14 cellular contexts compared by ENCODE assay signal in genomic region chr12:121522962-121523361, GRCh38. TPM values are rescaled to one million over a fixed set of nuclear protein-coding genes. Genes with fewer than 3 reads are reported as not detected.
DNase-seq lines count a peak whose midpoint lies in the region; ATAC-seq, FAIRE-seq and TF ChIP-seq lines count a peak whose summit lies in the region.
"Had no signal": no experiment of that assay in that cellular context is flagged by ENCODE, and none has a peak within 500 bp of the region (broad histone marks: within the 10 kb centered on the region; RNA-seq: fewer than 3 reads in every experiment).

No MANE protein-coding gene starts in this region.

- H2AFZ ChIP-seq in H9 (ENCODE audit: low read length), result no peak overlapping the region
- no peak overlapping the region for H2AFZ ChIP-seq in K562 (ENCODE audit: low read depth, low read length)

- peaks cover 15% of the 10 kb centered on the region for H3K36me3 ChIP-seq in left ventricle myocardium inferior
- H3K36me3 ChIP-seq in K562 (ENCODE audit: control insufficient read depth, insufficient read depth, low read length), result no peaks in the 10 kb centered on the region
- H3K36me3 ChIP-seq in tibial nerve, result peaks cover 0 to 26% (median 0%) of the 10 kb centered on the region in 3 donors
- H3K36me3 ChIP-seq in esophagus muscularis mucosa, result peaks cover 0 to 32% (median 19%) of the 10 kb centered on the region in 4 donors
- H3K36me3 ChIP-seq: Peyer's patch had no signal

- H3K4me3 ChIP-seq in left ventricle myocardium inferior (no peak overlapping the region), K562 (no peak overlapping the region), tibial nerve (no peak overlapping the region), esophagus muscularis mucosa (no peak overlapping the region)
- H3K4me3 ChIP-seq: body of pancreas had no signal

- H4K5ac ChIP-seq in H9 (ENCODE audit: insufficient read length, low read depth, low read length), result no peak overlapping the region

- peaks cover 22 to 70% (median 43%) of the 10 kb centered on the region in 3 experiments; a peak in 6 of 7 replicates for H3K36me3 Mint-ChIP-seq in H9 (ENCODE audit: insufficient read depth in 1 of 3, low read depth in 3 of 3)

- H3K79me2 ChIP-seq in H9 (ENCODE audit: insufficient read depth, low read length) (no peaks in the 10 kb centered on the region; the same call in 1 of the 2 replicates), K562 (ENCODE audit: control insufficient read depth, insufficient read depth, low read length) (no peaks in the 10 kb centered on the region)

- H3K14ac ChIP-seq in H9 (ENCODE audit: insufficient read depth, low read length), result no peak overlapping the region

- H3K4me2 ChIP-seq in H9 (ENCODE audit: insufficient read depth, insufficient read length, low read length), result no peak overlapping the region
- no peak overlapping the region for H3K4me2 ChIP-seq in K562 (ENCODE audit: insufficient read depth, low read length)

- in situ Hi-C loops in K562 (cut with MboI), result no loop called here

- H3K4ac ChIP-seq in H9 (ENCODE audit: low read depth, low read length), result no peak overlapping the region

- H2BK5ac ChIP-seq in H9 (ENCODE audit: insufficient read length, low read length), result no peak overlapping the region

- H3K9ac ChIP-seq in H9 (ENCODE audit: extremely low read depth, insufficient read length, low read length) (no peak overlapping the region), K562 (ENCODE audit: insufficient read depth in 1 of 2, low read depth in 2 of 2, low read length in 2 of 2) (peak overlapping the region in 1 of 2 experiments; percentile 19; a peak in 1 of 4 replicates)

- H3K79me1 ChIP-seq in H9 (ENCODE audit: insufficient read depth, low read depth, low read length, poor library complexity, severe bottlenecking), result peaks cover 4% of the 10 kb centered on the region

- H3K4me3 Mint-ChIP-seq in H9, result no peak overlapping the region
- H3K4me3 Mint-ChIP-seq: type B pancreatic cell had no signal

- H3K9me1 ChIP-seq in K562 (ENCODE audit: control insufficient read depth, insufficient read depth, low read length), result no peaks in the 10 kb centered on the region

- no peaks in the 10 kb centered on the region for H3K27me3 ChIP-seq in left ventricle myocardium inferior (ENCODE audit: low read depth)
- H3K27me3 ChIP-seq in H9 (ENCODE audit: insufficient read depth, low read length), result no peaks in the 10 kb centered on the region
- no peaks in the 10 kb centered on the region for H3K27me3 ChIP-seq in K562 (ENCODE audit: control insufficient read depth in 2 of 2, insufficient read depth in 2 of 2, low read length in 2 of 2)
- H3K27me3 ChIP-seq in tibial nerve, result no peaks in the 10 kb centered on the region
- H3K27me3 ChIP-seq in esophagus muscularis mucosa, result no peaks in the 10 kb centered on the region
- H3K27me3 ChIP-seq: body of pancreas, Peyer's patch had no signal

- TF ChIP-seq RAD21 in K562 (CRISPR knock-in tag; conservative IDR thresholded peaks at IDR 0.05 in 1 of 2, IDR thresholded peaks at IDR 0.05 in 1 of 2), result no peak

- H3K4me1 ChIP-seq in left ventricle myocardium inferior, result peaks cover 14% of the 10 kb centered on the region
- H3K4me1 ChIP-seq in H9 (ENCODE audit: insufficient read depth, low read length), result no peaks in the 10 kb centered on the region
- peaks cover 0 to 35% of the 10 kb centered on the region in 2 experiments; a peak in 3 of 5 replicates for H3K4me1 ChIP-seq in K562 (replicated peaks in 1 of 2; ENCODE audit: control insufficient read depth in 2 of 2, insufficient read depth in 2 of 2, low read length in 2 of 2)
- H3K4me1 ChIP-seq in tibial nerve, result peaks cover 0 to 29% (median 8%) of the 10 kb centered on the region in 4 donors
- H3K4me1 ChIP-seq in esophagus muscularis mucosa, result peaks cover 5 to 24% (median 15%) of the 10 kb centered on the region in 4 donors
- H3K4me1 ChIP-seq: body of pancreas had no signal

- peak overlapping the region; percentile 40 to 91 (median 77); a peak in 5 of 7 replicates for H3K27ac Mint-ChIP-seq in H9
- H3K27ac Mint-ChIP-seq: type B pancreatic cell had no signal

- H3K27me3 Mint-ChIP-seq in H9 (ENCODE audit: low read depth), result no peaks in the 10 kb centered on the region
- H3K27me3 Mint-ChIP-seq: type B pancreatic cell had no signal

- peak; percentile 9 for ATAC-seq in Right ventricle myocardium superior (ENCODE audit: poor library complexity)
- ATAC-seq in K562, result no peak

- no peak overlapping the region for H3K18ac ChIP-seq in H9 (ENCODE audit: insufficient read length, low read depth, low read length)

- POLR2A ChIA-PET in K562 (lab: Yijun Ruan, JAX), result interaction anchor here (1.2 kb wide), 1 partner anchor 10 kb away, joined by 3 read pairs; no protein-coding TSS in a partner anchor

- no peak overlapping the region for H3K56ac ChIP-seq in H9 (ENCODE audit: insufficient read length, low read depth, low read length)

- H3K23me2 ChIP-seq in H9 (ENCODE audit: insufficient read length, low read depth, low read length, poor library complexity, severe bottlenecking), result no peaks in the 10 kb centered on the region

- intact Hi-C loops in Right ventricle myocardium superior (cut with DNase I) (no loop called here), left ventricle myocardium inferior (cut with micrococcal nuclease) (no loop called here), K562 (cut with micrococcal nuclease) (no loop called here), esophagus muscularis mucosa (cut with DNase I) (no loop called here)

- H3K27ac ChIP-seq in left ventricle myocardium inferior (replicated peaks) (no peak overlapping the region), H9 (ENCODE audit: insufficient read length, low read depth, low read length) (no peak overlapping the region), K562 (ENCODE audit: extremely low read depth, low read depth, low read length) (no peak overlapping the region), substantia nigra (ENCODE audit: low read depth, low read length, poor library complexity, severe bottlenecking) (peak overlapping the region; percentile 84), tibial nerve (peak overlapping the region in 1 of 4 donors; percentile 70), esophagus muscularis mucosa (replicated peaks in 1 of 4) (no peak overlapping the region)
- H3K27ac ChIP-seq: body of pancreas, HL-60 had no signal

- H4K20me1 ChIP-seq in H9 (ENCODE audit: control insufficient read depth, insufficient read depth, insufficient read length) (no peaks in the 10 kb centered on the region), K562 (replicated peaks; ENCODE audit: control insufficient read depth, insufficient read depth, low read length) (0 out of 2 replicates have a peak, but pooled peaks cover 4% of the 10 kb centered on the region)

- TF ChIP-seq POLR2A in K562 (conservative IDR thresholded peaks at IDR 0.05), result no peak
- no peak for TF ChIP-seq POLR2A in tibial nerve (IDR thresholded peaks at IDR 0.05)
- no peak for TF ChIP-seq POLR2A in esophagus muscularis mucosa (IDR thresholded peaks at IDR 0.05; ENCODE audit: low read depth)

- peaks cover 6 to 30% of the 10 kb centered on the region in 2 experiments for H3K4me1 Mint-ChIP-seq in H9

- no peak overlapping the region for H4K8ac ChIP-seq in H9 (replicated peaks; ENCODE audit: insufficient read length, low read depth, low read length)

- no peak overlapping the region for H3K23ac ChIP-seq in H9 (ENCODE audit: insufficient read length, low read depth, low read length)

- no peaks in the 10 kb centered on the region for H3K9me3 ChIP-seq in left ventricle myocardium inferior (replicated peaks)
- no peaks in the 10 kb centered on the region for H3K9me3 ChIP-seq in H9 (ENCODE audit: control insufficient read depth, low read depth, low read length)
- H3K9me3 ChIP-seq in K562 (replicated peaks; ENCODE audit: control insufficient read depth, insufficient read depth, low read depth, low read length), result no peaks in the 10 kb centered on the region
- H3K9me3 ChIP-seq in tibial nerve, result no peaks in the 10 kb centered on the region
- no peaks in the 10 kb centered on the region for H3K9me3 ChIP-seq in esophagus muscularis mucosa
- H3K9me3 ChIP-seq: body of pancreas, Peyer's patch had no signal

- WGBS in H9 (ENCODE audit: extremely low coverage, insufficient read length, low lambda C conversion rate), result no CpG with 5 or more reads among the region's 11 CpGs
- WGBS in K562 (ENCODE audit: insufficient coverage, low coverage, missing lambda C conversion rate), result 48% methylated on average over 10 of the region's 11 CpGs
- 60 to 67% methylated on average over 11 of the region's 11 CpGs for WGBS in tibial nerve, 2 donors
- 85% methylated on average over 11 of the region's 11 CpGs for WGBS in esophagus muscularis mucosa

- H4K91ac ChIP-seq in H9 (ENCODE audit: insufficient read length, low read depth, low read length), result no peak overlapping the region

- no peak overlapping the region for H2BK20ac ChIP-seq in H9 (ENCODE audit: low read depth, low read length, poor library complexity, severe bottlenecking)

- CTCF ChIA-PET in K562 (lab: Yijun Ruan, JAX; ENCODE audit: low intra/inter-chr PET ratio), result no interaction called here

- BruUV-seq in K562 (replicated peaks; lab: Mats Ljungman, UMichigan), result no TSS peak

- TF ChIP-seq CTCF in left ventricle myocardium inferior (IDR thresholded peaks at IDR 0.05; ENCODE audit: borderline replicate concordance) (no peak), H9 (conservative IDR thresholded peaks at IDR 0.05) (no peak), K562 (IDR thresholded peaks at IDR 0.05 in 2 of 3, conservative IDR thresholded peaks at IDR 0.05 in 1 of 3; ENCODE audit: insufficient read depth in 2 of 3, low read depth in 1 of 3, low read length in 3 of 3) (no peak), tibial nerve (IDR thresholded peaks at IDR 0.05) (no peak), esophagus muscularis mucosa (IDR thresholded peaks at IDR 0.05) (no peak)

- DNase-seq in Right ventricle myocardium superior (peak; percentile 43), left ventricle myocardium inferior (no peak), H9 (no peak), K562 (ENCODE audit: extremely low read depth in 1 of 4, low spot score in 3 of 4) (no peak), substantia nigra (lab: John Stamatoyannopoulos, UW) (peak in 10 of 49 donors; percentile 4 to 53 (median 14)), NCI-H1092 treated with DMSO at 0.1 percent for 48 hours (lab: John Stamatoyannopoulos, UW) (no peak), tibial nerve (ENCODE audit: low spot score in 2 of 2) (no peak), esophagus muscularis mucosa (ENCODE audit: extremely low spot score) (no peak)
- DNase-seq: body of pancreas, left cardiac atrium had no signal

- H3T11ph ChIP-seq in H9 (ENCODE audit: low read length), result no peak overlapping the region

- no peak overlapping the region for H2BK12ac ChIP-seq in H9 (ENCODE audit: insufficient read length, low read depth, low read length)

- no peak for TF ChIP-seq EP300 in K562 (IDR thresholded peaks at IDR 0.05; ENCODE audit: low read length)
- TF ChIP-seq EP300 in tibial nerve (IDR thresholded peaks at IDR 0.05), result no peak
- no peak for TF ChIP-seq EP300 in esophagus muscularis mucosa (IDR thresholded peaks at IDR 0.05)

- H2BK15ac ChIP-seq in H9 (ENCODE audit: low read depth, low read length), result no peak overlapping the region

- no peak overlapping the region for H2AK5ac ChIP-seq in H9 (ENCODE audit: insufficient read length, low read length)

- H3K9me3 Mint-ChIP-seq in H9, result no peaks in the 10 kb centered on the region
- H3K9me3 Mint-ChIP-seq: type B pancreatic cell had no signal

- FAIRE-seq in K562 (lab: Jason Lieb, UNC), result no peak
- FAIRE-seq: D721Med had no signal

- H2BK120ac ChIP-seq in H9 (ENCODE audit: low read depth, low read length, poor library complexity, severe bottlenecking), result no peak overlapping the region

RNA-seq across cellular contexts. Expression of gene KDM2B, which starts 57.9 kb away (rescaled TPM):
- total RNA-seq in Right ventricle myocardium superior (10.3 TPM), left ventricle myocardium inferior (13.0 TPM), H9 (2021) (137 and 143 TPM in 2 replicates), K562 (2014; rRNA removed) (29.3 and 37.4 TPM in 2 replicates), K562 (2014; rRNA removed; fragmentation: Illumina TruSeq; extraction: Trizol) (19.9 and 20.7 TPM in 2 replicates), K562 (2015; rRNA removed; fragmentation: Illumina TruSeq; extraction: Trizol) (22.5 and 23.0 TPM in 2 replicates), K562 (2021) (46.8 and 50.5 TPM in 2 replicates), tibial nerve (10 to 100 TPM; 15.5 to 32.2 (median 20.8) TPM), esophagus muscularis mucosa (10 to 100 TPM; 13.6 to 23.5 (median 20.0) TPM)
- 59.2 and 97.9 TPM in 2 replicates for total RNA-seq in K562 (2011; cell fraction: chromatin; rRNA removed; ENCODE audit: low replicate concordance)
- 48.7 and 51.7 TPM in 2 replicates for total RNA-seq in K562 (2011; cell fraction: nucleolus; rRNA removed)
- 38.8 and 40.4 TPM in 2 replicates for total RNA-seq in K562 (2011; cell fraction: nucleoplasm; rRNA removed)
- polyA plus RNA-seq in K562 (2011; rRNA removed) (17.8 and 29.3 TPM in 2 replicates), K562 (2014; fragmentation: Illumina TruSeq; extraction: Trizol) (29.2 and 41.2 TPM in 2 replicates), K562 (2014; fragmentation: Nextera tagmentation; extraction: Ambion mirVana) (1 to 10 TPM; 7.4 to 9.1 TPM), K562 (2014; rRNA removed) (29.4 and 33.6 TPM in 2 replicates)
- 17.5 and 31.8 TPM in 2 replicates for polyA plus RNA-seq in K562 (2011; cell fraction: cytosol; rRNA removed)
- 86.1 and 88.9 TPM in 2 replicates for polyA plus RNA-seq in K562 (2011; cell fraction: nucleus; rRNA removed)
- polyA plus RNA-seq in K562 (2012), result 41.7 and 43.1 TPM in 2 replicates
- polyA minus RNA-seq in K562 (2011; rRNA and poly(A)+ RNA removed), result 24.6 and 35.2 TPM in 2 replicates
- polyA minus RNA-seq in K562 (2011; cell fraction: cytosol; rRNA and poly(A)+ RNA removed), result 19.4 and 32.6 TPM in 2 replicates
- polyA minus RNA-seq in K562 (2011; cell fraction: nucleus; rRNA and poly(A)+ RNA removed), result 17.5 and 27.2 TPM in 2 replicates
